ENCODE assay signal across 25 cellular contexts in the genomic region with DNA sequence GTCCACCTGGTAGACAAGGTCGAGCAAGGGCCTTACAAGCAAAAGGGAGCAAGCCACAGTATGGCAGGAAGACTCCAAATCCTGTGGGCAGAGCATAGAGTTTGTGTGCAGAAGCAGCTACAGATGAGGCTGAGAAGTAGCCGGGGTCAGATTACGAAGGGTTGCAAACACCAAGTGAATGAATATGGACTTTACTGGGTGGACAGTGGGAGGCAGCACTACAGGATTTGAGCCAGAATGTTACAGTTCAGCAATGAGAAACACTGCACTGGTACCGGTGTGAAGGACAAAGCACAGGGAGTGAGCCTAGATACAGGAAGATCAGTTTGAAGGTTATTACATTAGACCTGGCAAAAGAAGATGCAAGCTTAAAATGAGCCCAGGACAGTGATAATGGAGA. TPM values are rescaled to one million over a fixed set of nuclear protein-coding genes. Genes with fewer than 3 reads are reported as not detected.
A peak's percentile ranks its signal among the peaks of the same experiment; 100 is the strongest.
DNase-seq lines count a peak whose midpoint lies in the region; ATAC-seq, FAIRE-seq and TF ChIP-seq lines count a peak whose summit lies in the region.
"Had no signal": no experiment of that assay in that cellular context is flagged by ENCODE, and none has a peak within 500 bp of the region (broad histone marks: within the 10 kb centered on the region; RNA-seq: fewer than 3 reads in every experiment).

No MANE protein-coding gene starts in this region.

- H3K4me3 ChIP-seq in HepG2 (replicated peaks in 1 of 3; ENCODE audit: insufficient read depth in 1 of 3, low read depth in 2 of 3, low read length in 3 of 3) (no peak overlapping the region), right lobe of liver (no peak overlapping the region), iPS DF 6.9 (ENCODE audit: low read length) (no peak overlapping the region), PC-9 (no peak overlapping the region)
- H3K4me3 ChIP-seq: GM12878, heart left ventricle had no signal

- H2AFZ ChIP-seq in HepG2 (ENCODE audit: low read length) (no peak overlapping the region), PC-9 (no peak overlapping the region)

- in situ Hi-C loops in HepG2 (cut with HindIII; ENCODE audit: extremely low pct_ligation_motif_present, low pct_unique_long_range_greater_than_20kb), result no loop called here

- TF ChIP-seq CTCF in HepG2 (CRISPR knock-in tag; IDR thresholded peaks at IDR 0.05), result no peak
- no peak for TF ChIP-seq CTCF in right lobe of liver (IDR thresholded peaks at IDR 0.05)
- no peak for TF ChIP-seq CTCF in WTC11 (IDR thresholded peaks at IDR 0.05)
- no peak for TF ChIP-seq CTCF in PC-9 (conservative IDR thresholded peaks at IDR 0.05)

- H3K27me3 Mint-ChIP-seq in WTC11 (ENCODE audit: low read depth), result peaks cover 5% of the 10 kb centered on the region
- no peaks in the 10 kb centered on the region for H3K27me3 Mint-ChIP-seq in activated CD8-positive, alpha-beta memory T cell treated with anti-CD3 and anti-CD28 coated beads, Interleukin-2, amount 10 ng/mL, durations not matched to agents 7 days and 5 days

- no peak for DNase-seq in HepG2 (ENCODE audit: low spot score)
- no peak for DNase-seq in right lobe of liver
- DNase-seq in WTC11 (ENCODE audit: low spot score), result no peak
- DNase-seq in iPS DF 6.9 (ENCODE audit: low read depth, low spot score), result peak; percentile 25
- DNase-seq in activated CD8-positive, alpha-beta memory T cell treated with anti-CD3 and anti-CD28 coated beads, Interleukin-2, amount 10 ng/mL, durations not matched to agents 7 days and 5 days, result no peak
- DNase-seq in PC-9, result no peak
- DNase-seq: ACHN; activated CD4-positive, alpha-beta T cell treated with anti-CD3 and anti-CD28 coated beads, Interleukin-2, amount 50 U/mL, for 48 hours; activated naive CD4-positive, alpha-beta T cell treated with Interleukin-2 at 50 U/mL for 16 hours; aorta; DMS 273 treated with DMSO at 0.1 percent for 48 hours; endodermal cell; heart left ventricle; naive thymus-derived CD8-positive, alpha-beta T cell; NCI-H1092; NCI-H2081 treated with DMSO at 0.1 percent for 48 hours; posterior cingulate gyrus; stimulated activated CD4-positive, alpha-beta T cell treated with anti-CD3 and anti-CD28 coated beads, Interleukin-4, amount 100 ng/mL, for 24 hours had no signal

- H3K4me1 ChIP-seq in HepG2 (ENCODE audit: insufficient read depth, low read length) (no peaks in the 10 kb centered on the region), right lobe of liver (no peaks in the 10 kb centered on the region), iPS DF 6.9 (ENCODE audit: control insufficient read depth, insufficient read depth, low read length) (no peaks in the 10 kb centered on the region), PC-9 (replicated peaks; ENCODE audit: insufficient read depth) (no peaks in the 10 kb centered on the region)

- WGBS in HepG2 (ENCODE audit: low lambda C conversion rate), result 20% methylated on average over 4 of the region's 4 CpGs
- WGBS in right lobe of liver (ENCODE audit: insufficient coverage, low coverage, low lambda C conversion rate, missing lambda C conversion rate), result 44% methylated on average over 4 of the region's 4 CpGs
- no CpG with 5 or more reads among the region's 4 CpGs for WGBS in iPS DF 6.9 (ENCODE audit: insufficient coverage, insufficient read length)

- CTCF ChIA-PET in HepG2 (lab: Yijun Ruan, JAX; ENCODE audit: low intra/inter-chr PET ratio, low total read pairs), result no interaction called here
- CTCF ChIA-PET in WTC11 (lab: Charles Lee), result interaction anchor here (0.7 kb wide), 1 partner anchor 157 kb away, joined by 3 read pairs; no protein-coding TSS in a partner anchor
- CTCF ChIA-PET in activated CD8-positive, alpha-beta memory T cell treated with anti-CD3 and anti-CD28 coated beads, Interleukin-2, amount 10 ng/mL, durations not matched to agents 7 days and 5 days (lab: Charles Lee), result interaction anchor here (0.6 kb wide), 1 partner anchor 91 kb away, joined by 3 read pairs; no protein-coding TSS in a partner anchor
- CTCF ChIA-PET in PC-9 (lab: Charles Lee), result no interaction called here

- no peaks in the 10 kb centered on the region for H3K9me3 Mint-ChIP-seq in WTC11
- H3K9me3 Mint-ChIP-seq in activated CD8-positive, alpha-beta memory T cell treated with anti-CD3 and anti-CD28 coated beads, Interleukin-2, amount 10 ng/mL, durations not matched to agents 7 days and 5 days (ENCODE audit: low read depth), result no peaks in the 10 kb centered on the region
- H3K9me3 Mint-ChIP-seq: endodermal cell, memory B cell had no signal

- no peak overlapping the region for H3K9ac ChIP-seq in HepG2 (ENCODE audit: insufficient read depth, low read depth, low read length)
- H3K9ac ChIP-seq: KMS-11 had no signal

- TF ChIP-seq RAD21 in HepG2 (CRISPR knock-in tag; IDR thresholded peaks at IDR 0.05), result no peak

- no TSS peak for BruUV-seq in HepG2 (replicated peaks; lab: Mats Ljungman, UMichigan)
- no TSS peak for BruUV-seq in PC-9 (replicated peaks; lab: Mats Ljungman, UMichigan)

- H3K27ac Mint-ChIP-seq in WTC11, result no peak overlapping the region
- no peak overlapping the region for H3K27ac Mint-ChIP-seq in activated CD8-positive, alpha-beta memory T cell treated with anti-CD3 and anti-CD28 coated beads, Interleukin-2, amount 10 ng/mL, durations not matched to agents 7 days and 5 days
- H3K27ac Mint-ChIP-seq: endodermal cell, memory B cell had no signal

- no peak for TF ChIP-seq EP300 in HepG2 (IDR thresholded peaks at IDR 0.05; ENCODE audit: low read depth in 2 of 2, low read length in 2 of 2)
- no peak for TF ChIP-seq EP300 in HepG2 (CRISPR knock-in tag; IDR thresholded peaks at IDR 0.05; ENCODE audit: borderline replicate concordance)

- H3K4me2 ChIP-seq in HepG2 (ENCODE audit: low read depth, low read length), result no peak overlapping the region
- H3K4me2 ChIP-seq in PC-9, result no peak overlapping the region
- H3K4me2 ChIP-seq: KMS-11 had no signal

- no peak for TF ChIP-seq POLR2A in HepG2 (IDR thresholded peaks at IDR 0.05; ENCODE audit: insufficient read depth in 1 of 2, low read depth in 2 of 2, low read length in 2 of 2)
- no peak for TF ChIP-seq POLR2A in right lobe of liver (IDR thresholded peaks at IDR 0.05)

- H4K20me1 ChIP-seq in HepG2 (ENCODE audit: insufficient read depth, low read length) (no peaks in the 10 kb centered on the region), PC-9 (ENCODE audit: insufficient read depth) (no peaks in the 10 kb centered on the region)

- ATAC-seq in HepG2, result peak; percentile 70
- ATAC-seq in right lobe of liver, result no peak
- ATAC-seq in WTC11, result peak; percentile 85
- no peak for ATAC-seq in activated CD8-positive, alpha-beta memory T cell treated with anti-CD3 and anti-CD28 coated beads, Interleukin-2, amount 10 ng/mL, durations not matched to agents 7 days and 5 days
- ATAC-seq in GM21723 (IDR thresholded peaks at IDR 0.05; ENCODE audit: unreplicated experiment), result no peak
- no peak for ATAC-seq in GM21576 (IDR thresholded peaks at IDR 0.05; ENCODE audit: unreplicated experiment)
- ATAC-seq: GM12878; heart left ventricle; naive thymus-derived CD8-positive, alpha-beta T cell; Right ventricle myocardium inferior had no signal

- H3F3A ChIP-seq in PC-9 (ENCODE audit: insufficient read depth, low read depth), result no peaks in the 10 kb centered on the region

- no peak for FAIRE-seq in HepG2 (lab: Jason Lieb, UNC)
- FAIRE-seq: GM12878, keratinocyte had no signal

- H3K27ac ChIP-seq in HepG2 (ENCODE audit: extremely low read length, insufficient read depth, low read length) (no peak overlapping the region), right lobe of liver (no peak overlapping the region), iPS DF 6.9 (ENCODE audit: low read length) (no peak overlapping the region), PC-9 (no peak overlapping the region)
- H3K27ac ChIP-seq: heart left ventricle, KMS-11 had no signal

- H3K9me2 ChIP-seq in PC-9 (ENCODE audit: insufficient read depth), result no peaks in the 10 kb centered on the region

- POLR2A ChIA-PET in HepG2 (lab: Yijun Ruan, JAX) (no interaction called here), WTC11 (lab: Charles Lee) (no interaction called here), PC-9 (lab: Charles Lee; ENCODE audit: unreplicated experiment) (no interaction called here)

- no peaks in the 10 kb centered on the region for H3K36me3 ChIP-seq in HepG2 (replicated peaks in 1 of 2; ENCODE audit: control insufficient read depth in 1 of 2, insufficient read depth in 2 of 2, low read length in 2 of 2)
- no peaks in the 10 kb centered on the region for H3K36me3 ChIP-seq in right lobe of liver
- no peaks in the 10 kb centered on the region for H3K36me3 ChIP-seq in iPS DF 6.9 (ENCODE audit: control insufficient read depth, insufficient read depth, low read length)
- no peaks in the 10 kb centered on the region for H3K36me3 ChIP-seq in PC-9 (ENCODE audit: low read depth)
- H3K36me3 ChIP-seq: heart left ventricle had no signal

- H3K4me3 Mint-ChIP-seq in WTC11, result no peak overlapping the region
- no peak overlapping the region for H3K4me3 Mint-ChIP-seq in activated CD8-positive, alpha-beta memory T cell treated with anti-CD3 and anti-CD28 coated beads, Interleukin-2, amount 10 ng/mL, durations not matched to agents 7 days and 5 days
- H3K4me3 Mint-ChIP-seq: endodermal cell; memory B cell; naive thymus-derived CD8-positive, alpha-beta T cell had no signal

- intact Hi-C loops in HepG2 (cut with micrococcal nuclease; ENCODE audit: unreplicated experiment), result no loop called here
- intact Hi-C loops in right lobe of liver (cut with DNase I), result no loop called here
- intact Hi-C loops in PC-9 (cut with micrococcal nuclease; ENCODE audit: unreplicated experiment), result no loop called here

- H3K9me3 ChIP-seq in HepG2 (ENCODE audit: low read length) (no peaks in the 10 kb centered on the region), right lobe of liver (no peaks in the 10 kb centered on the region), iPS DF 6.9 (ENCODE audit: control insufficient read depth, insufficient read depth, low read length) (no peaks in the 10 kb centered on the region), PC-9 (ENCODE audit: insufficient read depth, low read depth) (no peaks in the 10 kb centered on the region)
- H3K9me3 ChIP-seq: heart left ventricle had no signal

- H3K79me2 ChIP-seq in HepG2 (ENCODE audit: insufficient read depth, low read length), result no peaks in the 10 kb centered on the region
- no peaks in the 10 kb centered on the region for H3K79me2 ChIP-seq in PC-9 (ENCODE audit: low read depth)

- no peaks in the 10 kb centered on the region for H3K36me3 Mint-ChIP-seq in WTC11
- no peaks in the 10 kb centered on the region for H3K36me3 Mint-ChIP-seq in activated CD8-positive, alpha-beta memory T cell treated with anti-CD3 and anti-CD28 coated beads, Interleukin-2, amount 10 ng/mL, durations not matched to agents 7 days and 5 days
- H3K36me3 Mint-ChIP-seq: memory B cell; naive thymus-derived CD8-positive, alpha-beta T cell had no signal

- H3K4me1 Mint-ChIP-seq in WTC11, result peaks cover 6% of the 10 kb centered on the region
- peaks cover 16% of the 10 kb centered on the region for H3K4me1 Mint-ChIP-seq in activated CD8-positive, alpha-beta memory T cell treated with anti-CD3 and anti-CD28 coated beads, Interleukin-2, amount 10 ng/mL, durations not matched to agents 7 days and 5 days

- no peaks in the 10 kb centered on the region; a peak in 2 of 5 replicates for H3K27me3 ChIP-seq in HepG2 (ENCODE audit: control insufficient read depth in 1 of 2, insufficient read depth in 2 of 2, low read length in 2 of 2)
- H3K27me3 ChIP-seq in right lobe of liver, result no peaks in the 10 kb centered on the region
- no peaks in the 10 kb centered on the region for H3K27me3 ChIP-seq in iPS DF 6.9 (ENCODE audit: control insufficient read depth, insufficient read depth, low read length)
- H3K27me3 ChIP-seq in PC-9 (ENCODE audit: insufficient read depth, low read depth), result no peaks in the 10 kb centered on the region
- H3K27me3 ChIP-seq: heart left ventricle had no signal

RNA-seq across cellular contexts. Expression of a gene that starts 46.1 kb away (rescaled TPM):
- not detected in 2 replicates for total RNA-seq in HepG2 (2016; rRNA removed; fragmentation: Illumina TruSeq; extraction: Trizol)
- not detected in 2 replicates for total RNA-seq in HepG2 (2016; cell fraction: cytosol; rRNA removed; fragmentation: Illumina TruSeq; extraction: Trizol; ENCODE audit: low read depth)
- not detected in 2 replicates for total RNA-seq in HepG2 (2016; cell fraction: insoluble cytoplasmic fraction; rRNA removed; fragmentation: Illumina TruSeq; extraction: Trizol)
- total RNA-seq in HepG2 (2016; cell fraction: membrane; rRNA removed; fragmentation: Illumina TruSeq; extraction: Trizol), result not detected in 2 replicates
- not detected in 2 replicates for total RNA-seq in HepG2 (2016; cell fraction: nucleus; rRNA removed; fragmentation: Illumina TruSeq; extraction: Trizol)
- polyA plus RNA-seq in HepG2 (2011; rRNA removed), result not detected in 2 replicates
- not detected in 2 replicates for polyA plus RNA-seq in HepG2 (2011; cell fraction: cytosol; rRNA removed)
- polyA plus RNA-seq in HepG2 (2011; cell fraction: nucleus; rRNA removed), result not detected in 2 replicates
- polyA plus RNA-seq in HepG2 (2012), result not detected in 2 replicates
- polyA plus RNA-seq in HepG2 (2016; cell fraction: cytosol; fragmentation: Illumina TruSeq; extraction: Trizol; ENCODE audit: low read depth), result not detected in 2 replicates
- polyA plus RNA-seq in HepG2 (2016; cell fraction: insoluble cytoplasmic fraction; fragmentation: Illumina TruSeq; extraction: Trizol; ENCODE audit: low read depth), result not detected in 2 replicates
- not detected in 2 replicates for polyA plus RNA-seq in HepG2 (2016; cell fraction: membrane; fragmentation: Illumina TruSeq; extraction: Trizol; ENCODE audit: low read depth)
- polyA plus RNA-seq in HepG2 (2016; cell fraction: nucleus; fragmentation: Illumina TruSeq; extraction: Trizol; ENCODE audit: insufficient read depth, low read depth), result not detected in 2 replicates
- not detected in 2 replicates for polyA minus RNA-seq in HepG2 (2011; rRNA and poly(A)+ RNA removed; ENCODE audit: low replicate concordance)
- polyA minus RNA-seq in HepG2 (2011; cell fraction: cytosol; rRNA and poly(A)+ RNA removed), result not detected in 2 replicates
- polyA minus RNA-seq in HepG2 (2011; cell fraction: nucleus; rRNA and poly(A)+ RNA removed), result not detected in 2 replicates
- total RNA-seq in right lobe of liver, result under 1 TPM in 3 of 6 experiments, not detected in 3; 0.27 to 0.80 (median 0.42) TPM
- 0.26 to 0.87 TPM (median 0.27 TPM) in 3 replicates for total RNA-seq in WTC11 (2021)
- total RNA-seq in activated CD8-positive, alpha-beta memory T cell treated with anti-CD3 and anti-CD28 coated beads, Interleukin-2, amount 10 ng/mL, durations not matched to agents 7 days and 5 days, result 100 to 1,000 TPM; 177 to 208 TPM
- total RNA-seq in PC-9 (2021), result 0.98 and 1.0 TPM in 2 replicates
- total RNA-seq: endodermal cell had no signal

Comparison
In these comparisons a context has a peak if more than half of its experiments do, and no peak if none do; other contexts are left out.
1. ATAC-seq: peak in HepG2 (single experiment) and WTC11 (single experiment); none in right lobe of liver (0 of 4), activated CD8-positive, alpha-beta memory T cell treated with anti-CD3 and anti-CD28 coated beads, Interleukin-2, amount 10 ng/mL, durations not matched to agents 7 days and 5 days (single experiment), GM21723 (single experiment) and GM21576 (single experiment).
2. RNA of a gene that starts 46.1 kb away (total RNA-seq): 177 to 208 TPM in activated CD8-positive, alpha-beta memory T cell treated with anti-CD3 and anti-CD28 coated beads, Interleukin-2, amount 10 ng/mL, durations not matched to agents 7 days and 5 days; 0.98 to 1.0 TPM in PC-9, 0.27 to 0.80 TPM in right lobe of liver, 0.26 to 0.87 TPM in WTC11 and not detected in HepG2; every median in the first group is over 10 times any median in the second.
3. CTCF ChIA-PET loops: an anchor here in WTC11 (0.7 kb wide) and activated CD8-positive, alpha-beta memory T cell treated with anti-CD3 and anti-CD28 coated beads, Interleukin-2, amount 10 ng/mL, durations not matched to agents 7 days and 5 days (0.6 kb wide); none called in HepG2 and PC-9.